17 cellular contexts compared by ENCODE assay signal in genomic region chr7:93817004-93817403, GRCh38.
A peak's percentile ranks its signal among the peaks of the same experiment; 100 is the strongest.
DNase-seq lines count a peak whose midpoint lies in the region; ATAC-seq and TF ChIP-seq lines count a peak whose summit lies in the region.
"Had no signal": no experiment of that assay in that cellular context is flagged by ENCODE, and none has a peak within 500 bp of the region (broad histone marks: within the 10 kb centered on the region; RNA-seq: fewer than 3 reads in every experiment).

No MANE protein-coding gene starts in this region.

- H3K79me2 ChIP-seq in GM23338 (replicated peaks; ENCODE audit: insufficient read depth), result no peaks in the 10 kb centered on the region
- no peaks in the 10 kb centered on the region for H3K79me2 ChIP-seq in mesendoderm (ENCODE audit: control insufficient read depth, insufficient read depth, low read length)

- H3K4me2 ChIP-seq in GM23338 (no peak overlapping the region), mesendoderm (ENCODE audit: low read length) (no peak overlapping the region)
- H3K4me2 ChIP-seq: BLaER1 had no signal

- H3K56ac ChIP-seq in mesendoderm (ENCODE audit: low read length), result no peak overlapping the region

- H3K18ac ChIP-seq in mesendoderm (ENCODE audit: low read length), result no peak overlapping the region

- H4K8ac ChIP-seq in mesendoderm (ENCODE audit: low read depth, low read length), result no peak overlapping the region

- H2BK120ac ChIP-seq in mesendoderm (ENCODE audit: low read depth, low read length), result no peak overlapping the region

- no peaks in the 10 kb centered on the region for H3K36me3 ChIP-seq in GM23338 (ENCODE audit: insufficient read depth)
- no peaks in the 10 kb centered on the region for H3K36me3 ChIP-seq in endodermal cell (ENCODE audit: control insufficient read depth, insufficient read depth, low read length)
- H3K36me3 ChIP-seq in neuron (ENCODE audit: insufficient read depth, low read length), result no peaks in the 10 kb centered on the region
- H3K36me3 ChIP-seq in upper lobe of left lung, result no peaks in the 10 kb centered on the region
- no peaks in the 10 kb centered on the region for H3K36me3 ChIP-seq in mesendoderm (ENCODE audit: control insufficient read depth, insufficient read depth, low read length)
- H3K36me3 ChIP-seq: BLaER1 had no signal

- DNase-seq in GM23338 (ENCODE audit: low spot score) (peak; percentile 24), NCI-H69 (lab: John Stamatoyannopoulos, UW) (peak; percentile 52), endodermal cell (no peak), NCI-H510A treated with DMSO at 0.1 percent for 48 hours (lab: John Stamatoyannopoulos, UW) (no peak), upper lobe of left lung (no peak), GM19238 (ENCODE audit: insufficient read length, low spot score) (no peak), mesendoderm (no peak)
- DNase-seq: 8988T; CD4-positive, alpha-beta memory T cell; DMS153; DMS79; GDM1; HCEC 1CT had no signal

- TF ChIP-seq CTCF in GM23338 (conservative IDR thresholded peaks at IDR 0.05; ENCODE audit: low read depth in 2 of 2) (no peak), endodermal cell (conservative IDR thresholded peaks at IDR 0.05) (no peak), upper lobe of left lung (IDR thresholded peaks at IDR 0.05) (no peak)

- no peaks in the 10 kb centered on the region for H3K27me3 ChIP-seq in GM23338 (ENCODE audit: insufficient read depth)
- no peaks in the 10 kb centered on the region for H3K27me3 ChIP-seq in endodermal cell (ENCODE audit: control insufficient read depth, insufficient read depth, low read length, poor library complexity, severe bottlenecking)
- no peaks in the 10 kb centered on the region for H3K27me3 ChIP-seq in neuron (ENCODE audit: insufficient read depth, low read length)
- H3K27me3 ChIP-seq in upper lobe of left lung, result no peaks in the 10 kb centered on the region
- H3K27me3 ChIP-seq in mesendoderm (ENCODE audit: insufficient read depth, low read length, poor library complexity), result no peaks in the 10 kb centered on the region
- H3K27me3 ChIP-seq: BLaER1 had no signal

- H3K9me3 Mint-ChIP-seq in GM23338 (no peaks in the 10 kb centered on the region), endodermal cell (no peaks in the 10 kb centered on the region)

- H3K4me3 ChIP-seq in GM23338 (no peak overlapping the region), endodermal cell (ENCODE audit: low read length) (no peak overlapping the region), neuron (ENCODE audit: low read length) (no peak overlapping the region), upper lobe of left lung (no peak overlapping the region), mesendoderm (ENCODE audit: low read length) (no peak overlapping the region)
- H3K4me3 ChIP-seq: BLaER1 had no signal

- H3K27ac Mint-ChIP-seq in GM23338 (no peak overlapping the region), endodermal cell (no peak overlapping the region)
- H3K27ac Mint-ChIP-seq: CD14-positive monocyte; CD4-positive, alpha-beta memory T cell had no signal

- H3K4ac ChIP-seq in mesendoderm (ENCODE audit: low read depth, low read length), result no peak overlapping the region

- H3K9me3 ChIP-seq in endodermal cell (ENCODE audit: control insufficient read depth, low read length), result no peaks in the 10 kb centered on the region
- no peaks in the 10 kb centered on the region for H3K9me3 ChIP-seq in neuron (ENCODE audit: low read length)
- H3K9me3 ChIP-seq in upper lobe of left lung, result no peaks in the 10 kb centered on the region
- H3K9me3 ChIP-seq: BLaER1 had no signal

- no peak overlapping the region for H2AK5ac ChIP-seq in mesendoderm (ENCODE audit: low read length)

- H3K4me1 ChIP-seq in GM23338 (ENCODE audit: insufficient read depth) (peaks cover 6% of the 10 kb centered on the region), endodermal cell (ENCODE audit: control insufficient read depth, insufficient read depth, low read length) (no peaks in the 10 kb centered on the region), neuron (ENCODE audit: insufficient read depth, low read length) (peaks cover 34% of the 10 kb centered on the region), upper lobe of left lung (no peaks in the 10 kb centered on the region), mesendoderm (ENCODE audit: control insufficient read depth, low read depth, low read length) (no peaks in the 10 kb centered on the region)
- H3K4me1 ChIP-seq: BLaER1 had no signal

- peaks cover 17% of the 10 kb centered on the region; the same call in 2 of the 3 replicates for H3K4me1 Mint-ChIP-seq in GM23338
- peaks cover 6% of the 10 kb centered on the region for H3K4me1 Mint-ChIP-seq in endodermal cell
- H3K4me1 Mint-ChIP-seq: CD14-positive monocyte; CD4-positive, alpha-beta memory T cell had no signal

- ATAC-seq in GM23338 (peak; percentile 91), upper lobe of left lung (ENCODE audit: low FRiP score in 2 of 2) (no peak)

- H3K36me3 Mint-ChIP-seq in GM23338 (ENCODE audit: low read depth), result no peaks in the 10 kb centered on the region
- H3K36me3 Mint-ChIP-seq in endodermal cell (ENCODE audit: low read depth), result no peaks in the 10 kb centered on the region
- H3K36me3 Mint-ChIP-seq: CD14-positive monocyte; CD4-positive, alpha-beta memory T cell had no signal

- H2AFZ ChIP-seq in GM23338 (no peak overlapping the region), neuron (ENCODE audit: low read depth, low read length) (peak overlapping the region; percentile 6)

- H2BK15ac ChIP-seq in mesendoderm (replicated peaks; ENCODE audit: low read depth), result no peak overlapping the region

- H3K4me3 Mint-ChIP-seq in GM23338 (no peak overlapping the region), endodermal cell (no peak overlapping the region)
- H3K4me3 Mint-ChIP-seq: CD14-positive monocyte; CD4-positive, alpha-beta memory T cell had no signal

- H3K27me3 Mint-ChIP-seq in GM23338 (ENCODE audit: insufficient read depth, low read depth, poor library complexity) (peaks cover 1% of the 10 kb centered on the region), endodermal cell (ENCODE audit: insufficient read depth) (no peaks in the 10 kb centered on the region)
- H3K27me3 Mint-ChIP-seq: CD4-positive, alpha-beta memory T cell had no signal

- TF ChIP-seq EP300 in upper lobe of left lung (IDR thresholded peaks at IDR 0.05), result no peak

- H3K27ac ChIP-seq in GM23338 (ENCODE audit: low read depth), result no peak overlapping the region
- peak overlapping the region; percentile 75 for H3K27ac ChIP-seq in endodermal cell (ENCODE audit: low read depth, low read length)
- no peak overlapping the region for H3K27ac ChIP-seq in upper lobe of left lung
- no peak overlapping the region for H3K27ac ChIP-seq in mesendoderm (ENCODE audit: low read depth, low read length)
- H3K27ac ChIP-seq: BLaER1, HL-60 had no signal

- H3K79me1 ChIP-seq in mesendoderm (ENCODE audit: low read length), result no peaks in the 10 kb centered on the region

- H3K23ac ChIP-seq in mesendoderm (ENCODE audit: low read length), result no peak overlapping the region

- no peaks in the 10 kb centered on the region; the same call in 1 of the 2 replicates for H3K9me2 ChIP-seq in GM23338 (ENCODE audit: insufficient read depth)

- no peaks in the 10 kb centered on the region for H3F3A ChIP-seq in GM23338 (replicated peaks; ENCODE audit: low read depth)

- no peaks in the 10 kb centered on the region for H4K20me1 ChIP-seq in GM23338 (replicated peaks; ENCODE audit: insufficient read depth)
- H4K20me1 ChIP-seq: BLaER1 had no signal

- no peak for TF ChIP-seq POLR2A in upper lobe of left lung (IDR thresholded peaks at IDR 0.05)

- no peak overlapping the region for H2BK5ac ChIP-seq in mesendoderm (ENCODE audit: low read length)

- no peak overlapping the region for H4K5ac ChIP-seq in mesendoderm (ENCODE audit: low read length)

- no peak overlapping the region for H3K9ac ChIP-seq in endodermal cell (ENCODE audit: extremely low read depth, low read length, poor library complexity, severe bottlenecking)
- no peak overlapping the region for H3K9ac ChIP-seq in mesendoderm (ENCODE audit: low read length)
- H3K9ac ChIP-seq: BLaER1 had no signal

TF ChIP-seq in GM23338, 12 proteins besides CTCF, POLR2A, EP300 and RAD21 (continues in another document):
- no peak for TF ChIP-seq NANOG (IDR thresholded peaks at IDR 0.05; ENCODE audit: borderline replicate concordance)
- TF ChIP-seq ETS1 (IDR thresholded peaks at IDR 0.05), result no peak

Comparison
In these comparisons a context has a peak if more than half of its experiments do, and no peak if none do; other contexts are left out.
1. DNase-seq: peak in GM23338 (single experiment) and NCI-H69 (single experiment); none in endodermal cell (single experiment), NCI-H510A treated with DMSO at 0.1 percent for 48 hours (single experiment), upper lobe of left lung (0 of 2), GM19238 (single experiment) and mesendoderm (single experiment).